1 cellular context compared by ENCODE assay signal in genomic region chr12:20548592-20548991, GRCh38.
TF ChIP-seq lines count a peak whose summit lies in the region.

No MANE protein-coding gene starts in this region.

TF ChIP-seq in HCT116, 20 proteins besides CTCF, POLR2A, EP300 and RAD21:
- TF ChIP-seq SRF (IDR thresholded peaks at IDR 0.05; ENCODE audit: low read depth): no peak
- TF ChIP-seq REST (IDR thresholded peaks at IDR 0.05; ENCODE audit: low read depth): no peak
- TF ChIP-seq EZH2 (IDR thresholded peaks at IDR 0.05): no peak
- no peak for TF ChIP-seq ELF1 (IDR thresholded peaks at IDR 0.05; ENCODE audit: borderline replicate concordance, low read depth)
- no peak for TF ChIP-seq ZFX (IDR thresholded peaks at IDR 0.05)
- no peak for TF ChIP-seq SP1 (IDR thresholded peaks at IDR 0.05; ENCODE audit: low read depth)
